Comparison of ENCODE assay signal across 8 cellular contexts in genomic region chr3:27357665-27358258, GRCh38. TPM values are rescaled to one million over a fixed set of nuclear protein-coding genes. Genes with fewer than 3 reads are reported as not detected.
A peak's percentile ranks its signal among the peaks of the same experiment; 100 is the strongest.
DNase-seq lines count a peak whose midpoint lies in the region; ATAC-seq and TF ChIP-seq lines count a peak whose summit lies in the region.

No MANE protein-coding gene starts in this region.

- H3K27ac Mint-ChIP-seq in activated naive CD8-positive, alpha-beta T cell treated with anti-CD3 and anti-CD28 coated beads, Interleukin-2, amount 50 U/mL, for 24 hours: no peak overlapping the region

- peak; percentile 77 for TF ChIP-seq CTCF in HL-60 (IDR thresholded peaks at IDR 0.05; ENCODE audit: insufficient read depth, low read length)

- no peak overlapping the region for H3K27ac ChIP-seq in HL-60 (replicated peaks)

- no peak overlapping the region for H3K4me3 Mint-ChIP-seq in activated naive CD8-positive, alpha-beta T cell treated with anti-CD3 and anti-CD28 coated beads, Interleukin-2, amount 50 U/mL, for 24 hours

- no peaks in the 10 kb centered on the region for H3K27me3 Mint-ChIP-seq in activated naive CD8-positive, alpha-beta T cell treated with anti-CD3 and anti-CD28 coated beads, Interleukin-2, amount 50 U/mL, for 24 hours

- no peaks in the 10 kb centered on the region for H3K27me3 ChIP-seq in HL-60 (ENCODE audit: insufficient read depth, poor library complexity, severe bottlenecking)

- H3K4me1 Mint-ChIP-seq in activated naive CD8-positive, alpha-beta T cell treated with anti-CD3 and anti-CD28 coated beads, Interleukin-2, amount 50 U/mL, for 24 hours: peaks cover 21% of the 10 kb centered on the region

- no peaks in the 10 kb centered on the region for H3K9me3 Mint-ChIP-seq in activated naive CD8-positive, alpha-beta T cell treated with anti-CD3 and anti-CD28 coated beads, Interleukin-2, amount 50 U/mL, for 24 hours

- no peaks in the 10 kb centered on the region for H3K36me3 Mint-ChIP-seq in activated naive CD8-positive, alpha-beta T cell treated with anti-CD3 and anti-CD28 coated beads, Interleukin-2, amount 50 U/mL, for 24 hours (ENCODE audit: low read depth)

- no peak overlapping the region for H3K4me3 ChIP-seq in HL-60 (replicated peaks; ENCODE audit: insufficient read depth, low read length)

- ATAC-seq in GM21447 (IDR thresholded peaks at IDR 0.05; ENCODE audit: unreplicated experiment): peak; percentile 82
- peak; percentile 75 for ATAC-seq in activated naive CD8-positive, alpha-beta T cell treated with anti-CD3 and anti-CD28 coated beads, Interleukin-2, amount 50 U/mL, for 24 hours

- in situ Hi-C loops in SK-MEL-5 (cut with HindIII; ENCODE audit: low pct_unique_long_range_greater_than_20kb, low sequenced_read_pairs): no loop called here

- DNase-seq in GF-D8 (lab: John Stamatoyannopoulos, UW) (peak; percentile 27), HL-60 (ENCODE audit: low read depth in 1 of 2, low spot score in 1 of 2) (peak; percentile 29 to 74), SK-MEL-5 (ENCODE audit: low read depth, low spot score) (peak; percentile 83), iPS-NIHi7 (ENCODE audit: extremely low spot score) (peak; percentile 68), DMS153 treated with DMSO at 0.1 percent for 48 hours (lab: John Stamatoyannopoulos, UW; ENCODE audit: unreplicated experiment) (no peak)
- DNase-seq in activated naive CD8-positive, alpha-beta T cell treated with anti-CD3 and anti-CD28 coated beads, Interleukin-2, amount 50 U/mL, for 24 hours: peak; percentile 59
- DNase-seq in stimulated activated CD4-positive, alpha-beta T cell treated with anti-CD3 and anti-CD28 coated beads, TNF-alpha, amount 100 ng/mL, for 1 hour (ENCODE audit: low read depth in 3 of 3, low spot score in 1 of 3): peak in 2 of 3 donors; percentile 19 to 24

RNA-seq across cellular contexts. Expression of gene NEK10, which starts 11.4 kb away (rescaled TPM):
- 0.32 TPM in 2 replicates for total RNA-seq in SK-MEL-5 (2014; rRNA removed; shearing (Covaris generic))
- polyA plus RNA-seq in SK-MEL-5 (2015; cell fraction: cytosol; rRNA removed): 0.33 and 0.39 TPM in 2 replicates
- 1.7 and 4.2 TPM in 2 replicates for polyA plus RNA-seq in SK-MEL-5 (2015; cell fraction: nucleus; rRNA removed)
